22 cellular contexts compared by ENCODE assay signal in the genomic region with DNA sequence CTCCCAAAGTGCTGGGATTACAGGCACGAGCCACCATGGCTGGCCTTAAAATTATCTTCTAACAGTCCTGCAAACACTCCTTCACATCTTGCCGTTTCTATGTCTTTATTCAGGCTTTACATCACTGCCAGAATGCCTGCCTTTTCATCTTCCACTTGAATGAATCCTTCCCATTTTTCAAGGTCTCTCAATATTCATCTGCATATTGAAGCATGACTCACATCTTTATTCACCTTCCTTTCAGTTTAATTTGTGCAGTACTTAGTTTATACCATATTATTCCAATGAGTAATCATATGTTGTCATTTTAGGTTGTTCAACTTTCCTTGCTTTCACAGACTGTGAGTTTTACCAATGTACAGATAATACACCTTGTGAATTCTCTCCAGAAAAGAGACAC.
"Had no signal": no experiment of that assay in that cellular context is flagged by ENCODE, and none has a peak within 500 bp of the region (broad histone marks: within the 10 kb centered on the region; RNA-seq: fewer than 3 reads in every experiment).

No MANE protein-coding gene starts in this region.

- H3K4me1 ChIP-seq: ascending aorta had no signal

- ATAC-seq: activated CD8-positive, alpha-beta T cell treated with anti-CD3 and anti-CD28 coated beads, Interleukin-2, amount 10 ng/mL, durations not matched to agents 7 days and 5 days; T-helper 17 cell; WTC11 had no signal

- H3K36me3 ChIP-seq: ascending aorta had no signal

- H3K27ac ChIP-seq: ascending aorta, PC-9 had no signal

- H3K27me3 ChIP-seq: ascending aorta had no signal

- H3K4me3 ChIP-seq: ascending aorta, PC-9 had no signal

- H3K9me3 ChIP-seq: ascending aorta had no signal

- DNase-seq: activated CD4-positive, alpha-beta T cell treated with anti-CD3 and anti-CD28 coated beads for 48 hours; activated CD4-positive, alpha-beta T cell treated with anti-CD3 and anti-CD28 coated beads, Interleukin-2, amount 50 U/mL, for 4 hours; activated CD4-positive, CD25-positive, alpha-beta regulatory T cell treated with anti-CD3 and anti-CD28 coated beads, Interleukin-2, amount 50 U/mL, for 72 hours; activated CD8-positive, alpha-beta memory T cell treated with anti-CD3 and anti-CD28 coated beads, Interleukin-2, amount 50 U/mL, for 48 hours; activated CD8-positive, alpha-beta T cell treated with anti-CD3 and anti-CD28 coated beads, Interleukin-2, amount 10 ng/mL, durations not matched to agents 7 days and 5 days; activated naive CD4-positive, alpha-beta T cell; activated T-cell treated with anti-CD3 and anti-CD28 coated beads, Interleukin-2, amount 50 U/mL, for 1 hour; central memory CD4-positive, alpha-beta T cell; Kasumi-1; KBM-7; NCI-H1048; NCI-H146; NCI-H187 treated with DMSO at 0.1 percent for 48 hours; NCI-H2081 treated with DMSO at 0.1 percent for 48 hours; NCI-H446; NCI-H524; PC-9; SIG-M5; T-helper 17 cell; T-helper 9 cell had no signal
